ENCODE assay signal across 13 cellular contexts in genomic region chr6:72824833-72825232, GRCh38.
DNase-seq lines count a peak whose midpoint lies in the region; ATAC-seq and TF ChIP-seq lines count a peak whose summit lies in the region.
"Had no signal": no experiment of that assay in that cellular context is flagged by ENCODE, and none has a peak within 500 bp of the region (broad histone marks: within the 10 kb centered on the region; RNA-seq: fewer than 3 reads in every experiment).

No MANE protein-coding gene starts in this region.

- no peak overlapping the region for H3K27ac Mint-ChIP-seq in type B pancreatic cell
- H3K27ac Mint-ChIP-seq: CD8-positive, alpha-beta T cell had no signal

- POLR2A ChIA-PET in PC-3 (lab: Charles Lee; ENCODE audit: unreplicated experiment), result no interaction called here

- DNase-seq in PC-3 (no peak), NCI-H2196 treated with DMSO at 0.1 percent for 48 hours (lab: John Stamatoyannopoulos, UW; ENCODE audit: unreplicated experiment) (no peak), ureter (ENCODE audit: low spot score) (no peak), type B pancreatic cell (ENCODE audit: extremely low spot score, unreplicated experiment) (no peak), NCI-H1417 (lab: John Stamatoyannopoulos, UW) (no peak)
- DNase-seq: CD8-positive, alpha-beta T cell; NCI-H1436; stimulated activated CD4-positive, alpha-beta T cell treated with anti-CD3 and anti-CD28 coated beads, Interleukin-4, amount 100 ng/mL, for 24 hours; upper lobe of right lung had no signal

- peak; percentile 67 for ATAC-seq in GM18873 (IDR thresholded peaks at IDR 0.05; ENCODE audit: low FRiP score, unreplicated experiment)
- ATAC-seq in HG02623 (IDR thresholded peaks at IDR 0.05; ENCODE audit: unreplicated experiment), result peak; percentile 87
- no peak for ATAC-seq in PC-3
- ATAC-seq: CD8-positive, alpha-beta T cell; upper lobe of right lung had no signal

- peaks cover 53% of the 10 kb centered on the region for H3K4me1 ChIP-seq in DOHH2 (ENCODE audit: control insufficient read depth, low read length)
- peaks cover 34% of the 10 kb centered on the region for H3K4me1 ChIP-seq in PC-3 (ENCODE audit: insufficient read depth, low read length)
- H3K4me1 ChIP-seq: upper lobe of right lung had no signal

- H4K20me1 ChIP-seq in DOHH2 (ENCODE audit: control insufficient read depth, insufficient read depth, low read depth, low read length), result no peaks in the 10 kb centered on the region
- no peaks in the 10 kb centered on the region for H4K20me1 ChIP-seq in PC-3 (ENCODE audit: low read length)

- TF ChIP-seq CTCF in DOHH2 (IDR thresholded peaks at IDR 0.05; ENCODE audit: low read depth, low read length, poor library complexity, severe bottlenecking) (no peak), PC-3 (conservative IDR thresholded peaks at IDR 0.05; ENCODE audit: low read depth, low read length) (no peak), type B pancreatic cell (conservative IDR thresholded peaks at IDR 0.05) (no peak)

- no peak overlapping the region for H2AFZ ChIP-seq in PC-3 (ENCODE audit: low read length)

- peaks cover 6% of the 10 kb centered on the region for H3K9me3 ChIP-seq in DOHH2 (ENCODE audit: control insufficient read depth, insufficient read depth, low read length)
- H3K9me3 ChIP-seq in PC-3 (ENCODE audit: low read length), result no peaks in the 10 kb centered on the region
- H3K9me3 ChIP-seq: neutrophil, upper lobe of right lung had no signal

- 0 out of 2 replicates have a peak overlapping the region, but pooled peaks have one; percentile 16 for H3K4me2 ChIP-seq in DOHH2 (ENCODE audit: low read length)
- H3K4me2 ChIP-seq in PC-3 (ENCODE audit: low read length), result no peak overlapping the region

- no peak overlapping the region for H3K4me3 ChIP-seq in DOHH2 (ENCODE audit: low read length)
- H3K4me3 ChIP-seq in PC-3 (ENCODE audit: low read length), result no peak overlapping the region
- H3K4me3 ChIP-seq: upper lobe of right lung had no signal

- H3K27me3 ChIP-seq in DOHH2 (ENCODE audit: control insufficient read depth, low read length) (no peaks in the 10 kb centered on the region), PC-3 (ENCODE audit: low read length) (no peaks in the 10 kb centered on the region)
- H3K27me3 ChIP-seq: neutrophil, upper lobe of right lung had no signal

- no TSS peak for BruUV-seq in PC-3 (replicated peaks; lab: Mats Ljungman, UMichigan)

- no peaks in the 10 kb centered on the region for H3K9me2 ChIP-seq in DOHH2 (replicated peaks; ENCODE audit: control insufficient read depth, low read length)
- H3K9me2 ChIP-seq in PC-3 (replicated peaks; ENCODE audit: low read length), result no peaks in the 10 kb centered on the region

- H3K27ac ChIP-seq in DOHH2 (ENCODE audit: low read depth, low read length) (no peak overlapping the region), PC-3 (ENCODE audit: low read length) (peak overlapping the region; percentile 85)
- H3K27ac ChIP-seq: neutrophil, upper lobe of right lung had no signal

- H3K9me3 Mint-ChIP-seq in type B pancreatic cell, result peaks cover 4% of the 10 kb centered on the region

- H3K79me2 ChIP-seq in DOHH2 (ENCODE audit: control insufficient read depth, low read length) (peaks cover 72% of the 10 kb centered on the region), PC-3 (ENCODE audit: low read length) (no peaks in the 10 kb centered on the region)

- H3K27me3 Mint-ChIP-seq in type B pancreatic cell, result no peaks in the 10 kb centered on the region

- CTCF ChIA-PET in PC-3 (lab: Charles Lee), result no interaction called here

- H3K4me3 Mint-ChIP-seq in type B pancreatic cell, result no peak overlapping the region
- H3K4me3 Mint-ChIP-seq: CD8-positive, alpha-beta T cell had no signal

- no peaks in the 10 kb centered on the region for H3K4me1 Mint-ChIP-seq in type B pancreatic cell (ENCODE audit: unreplicated experiment)

- intact Hi-C loops in PC-3 (cut with micrococcal nuclease), result loop anchor here (5.0 kb wide), 1 partner anchor 127 kb away; no protein-coding TSS in a partner anchor

- H3K36me3 Mint-ChIP-seq in type B pancreatic cell, result no peaks in the 10 kb centered on the region

- no peak overlapping the region for H3K9ac ChIP-seq in PC-3 (ENCODE audit: low read length)

- H3F3A ChIP-seq in DOHH2 (ENCODE audit: control insufficient read depth, insufficient read depth) (no peaks in the 10 kb centered on the region; the same call in 1 of the 2 replicates), PC-3 (ENCODE audit: low read length, unreplicated experiment) (no peaks in the 10 kb centered on the region)

- H3K36me3 ChIP-seq in DOHH2 (ENCODE audit: control insufficient read depth, low read length) (peaks cover 13% of the 10 kb centered on the region), PC-3 (ENCODE audit: low read depth, low read length) (no peaks in the 10 kb centered on the region)
- H3K36me3 ChIP-seq: neutrophil, upper lobe of right lung had no signal
